In genomic region chr5:122774861-122775712, GRCh38 we compare ENCODE assay signal across 8 cellular contexts. TPM values are rescaled to one million over a fixed set of nuclear protein-coding genes. Genes with fewer than 3 reads are reported as not detected.
A peak's percentile ranks its signal among the peaks of the same experiment; 100 is the strongest.
DNase-seq lines count a peak whose midpoint lies in the region; ATAC-seq and TF ChIP-seq lines count a peak whose summit lies in the region.

A gene with protein sequence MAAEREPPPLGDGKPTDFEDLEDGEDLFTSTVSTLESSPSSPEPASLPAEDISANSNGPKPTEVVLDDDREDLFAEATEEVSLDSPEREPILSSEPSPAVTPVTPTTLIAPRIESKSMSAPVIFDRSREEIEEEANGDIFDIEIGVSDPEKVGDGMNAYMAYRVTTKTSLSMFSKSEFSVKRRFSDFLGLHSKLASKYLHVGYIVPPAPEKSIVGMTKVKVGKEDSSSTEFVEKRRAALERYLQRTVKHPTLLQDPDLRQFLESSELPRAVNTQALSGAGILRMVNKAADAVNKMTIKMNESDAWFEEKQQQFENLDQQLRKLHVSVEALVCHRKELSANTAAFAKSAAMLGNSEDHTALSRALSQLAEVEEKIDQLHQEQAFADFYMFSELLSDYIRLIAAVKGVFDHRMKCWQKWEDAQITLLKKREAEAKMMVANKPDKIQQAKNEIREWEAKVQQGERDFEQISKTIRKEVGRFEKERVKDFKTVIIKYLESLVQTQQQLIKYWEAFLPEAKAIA (plus strand): TSS chr5:122775080. CDS start chr5:122775104, 24 bp downstream.

- TF ChIP-seq CTCF in CD4-positive, alpha-beta T cell (IDR thresholded peaks at IDR 0.05): peak; percentile 14

- CTCF ChIA-PET in CD4-positive, alpha-beta T cell (lab: Charles Lee): interaction anchor here (0.8 to 1.2 kb wide), 3 partner anchors 13 to 648 kb away, joined by 3 to 5 read pairs (median 3); partner anchors contain the start of gene CEP120

- H3K27ac Mint-ChIP-seq in CD4-positive, alpha-beta T cell: peak within 1 kb of the TSS; percentile 95

- no peaks in the 10 kb centered on the region for H3K27me3 ChIP-seq in CD4-positive, alpha-beta T cell (ENCODE audit: control insufficient read depth, insufficient read depth, low read length)

- H3K27ac ChIP-seq in CD4-positive, alpha-beta T cell (ENCODE audit: low read depth, low read length): peak within 1 kb of the TSS; percentile 78

- no peaks in the 10 kb centered on the region for H3K27me3 Mint-ChIP-seq in CD4-positive, alpha-beta T cell

- DNase-seq in CD4-positive, alpha-beta T cell: peak; percentile 73 to 90 (median 82)
- peak; percentile 66 for DNase-seq in NK-92 treated with Interleukin-12 subunit alpha and Interleukin-12 subunit beta, amount 100 ng/mL, for 24 hours (lab: John Stamatoyannopoulos, UW)
- peak; percentile 95 for DNase-seq in activated CD8-positive, alpha-beta memory T cell treated with anti-CD3 and anti-CD28 coated beads for 24 hours
- peak; percentile 85 for DNase-seq in effector CD8-positive, alpha-beta T cell (lab: John Stamatoyannopoulos, UW)
- peak; percentile 91 to 95 for DNase-seq in lung microvascular endothelial cell (ENCODE audit: low read depth in 2 of 2)
- peak; percentile 79 to 91 (median 80) for DNase-seq in stimulated activated CD4-positive, alpha-beta T cell treated with anti-CD3 and anti-CD28 coated beads, TNF-alpha, amount 100 ng/mL, for 48 hours (ENCODE audit: low read depth in 3 of 3)

- peak within 1 kb of the TSS; percentile 96 for H3K4me3 Mint-ChIP-seq in CD4-positive, alpha-beta T cell

- H3K36me3 Mint-ChIP-seq in CD4-positive, alpha-beta T cell (ENCODE audit: low read depth): peaks cover 24% of the 10 kb centered on the region

- peaks cover 62% of the 10 kb centered on the region for H3K4me1 Mint-ChIP-seq in CD4-positive, alpha-beta T cell (ENCODE audit: low read depth)

- POLR2A ChIA-PET in CD4-positive, alpha-beta T cell (lab: Charles Lee): interaction anchor here (0.6 to 3.8 kb wide), 10 partner anchors 9 to 739 kb away, joined by 3 to 38 read pairs (median 3); partner anchors contain the start of genes CEP120, CSNK1G3 and SNX24

- H3K9me3 ChIP-seq in CD4-positive, alpha-beta T cell (ENCODE audit: control insufficient read depth, low read length): no peaks in the 10 kb centered on the region

- peak; percentile 84 for ATAC-seq in CD4-positive, alpha-beta T cell (ENCODE audit: poor library complexity)
- ATAC-seq in GM19351 (IDR thresholded peaks at IDR 0.05; ENCODE audit: unreplicated experiment): peak; percentile 84
- ATAC-seq in HG03520 (IDR thresholded peaks at IDR 0.05; ENCODE audit: unreplicated experiment): peak; percentile 86

- intact Hi-C loops in CD4-positive, alpha-beta T cell (cut with DNase I, micrococcal nuclease): loop anchor here (5.0 to 10.0 kb wide), 3 partner anchors 70 to 737 kb away; partner anchors contain the start of genes CEP120 (in 1 of the 2), CSNK1G3 (in 1 of the 2) and SNX24 (in 1 of the 2)

- H3K9me3 Mint-ChIP-seq in CD4-positive, alpha-beta T cell: no peaks in the 10 kb centered on the region

RNA-seq across cellular contexts. Expression of the gene that starts here (rescaled TPM):
- total RNA-seq in CD4-positive, alpha-beta T cell: 10 to 100 TPM; 46.0 to 46.5 TPM
- total RNA-seq in lung microvascular endothelial cell: 88.5 and 88.7 TPM in 2 replicates

Comparison
In these comparisons a context has a peak if more than half of its experiments do, and no peak if none do; other contexts are left out.
1. Peak in every context shown above with its lines: DNase-seq, ATAC-seq and H3K27ac ChIP-seq.